8 cellular contexts compared by ENCODE assay signal in genomic region chr17:74770498-74771318, GRCh38. TPM values are rescaled to one million over a fixed set of nuclear protein-coding genes. Genes with fewer than 3 reads are reported as not detected.
DNase-seq lines count a peak whose midpoint lies in the region; ATAC-seq and TF ChIP-seq lines count a peak whose summit lies in the region.

No MANE protein-coding gene starts in this region.

- peaks cover 20% of the 10 kb centered on the region for H3K4me1 Mint-ChIP-seq in mesothelial cell of epicardium
- peaks cover 30% of the 10 kb centered on the region for H3K4me1 Mint-ChIP-seq in stimulated activated memory B cell treated with anti-CD40 and anti-IgM and Interleukin-4, amounts not matched to agents 10 μg/mL and 1 μg/mL and 100 μg/mL, for 72 hours

- H3K4me3 Mint-ChIP-seq in mesothelial cell of epicardium: no peak overlapping the region
- no peak overlapping the region for H3K4me3 Mint-ChIP-seq in stimulated activated memory B cell treated with anti-CD40 and anti-IgM and Interleukin-4, amounts not matched to agents 10 μg/mL and 1 μg/mL and 100 μg/mL, for 72 hours

- peaks cover 15% of the 10 kb centered on the region for H3K36me3 Mint-ChIP-seq in mesothelial cell of epicardium
- peaks cover 50% of the 10 kb centered on the region for H3K36me3 Mint-ChIP-seq in stimulated activated memory B cell treated with anti-CD40 and anti-IgM and Interleukin-4, amounts not matched to agents 10 μg/mL and 1 μg/mL and 100 μg/mL, for 72 hours

- peak; percentile 21 to 57 (median 39) for DNase-seq in NCI-H1417 (lab: John Stamatoyannopoulos, UW)
- no peak for DNase-seq in NCI-H1417 treated with DMSO at 0.1 percent for 48 hours (lab: John Stamatoyannopoulos, UW)
- DNase-seq in NCI-H345 treated with DMSO at 0.1 percent for 48 hours (lab: John Stamatoyannopoulos, UW; ENCODE audit: unreplicated experiment): peak; percentile 29
- DNase-seq in activated CD4-positive, alpha-beta T cell treated with anti-CD3 and anti-CD28 coated beads, Interleukin-2, amount 50 U/mL, for 4 hours: peak; percentile 71 to 76
- peak; percentile 65 for DNase-seq in dermis blood vessel endothelial cell
- peak in 1 of 2 experiments; percentile 73 for DNase-seq in mesothelial cell of epicardium (ENCODE audit: low spot score in 2 of 2, unreplicated experiment in 2 of 2)
- no peak for DNase-seq in NCI-H774 (lab: John Stamatoyannopoulos, UW)

- no peaks in the 10 kb centered on the region for H3K27me3 Mint-ChIP-seq in mesothelial cell of epicardium (ENCODE audit: low read depth)
- H3K27me3 Mint-ChIP-seq in stimulated activated memory B cell treated with anti-CD40 and anti-IgM and Interleukin-4, amounts not matched to agents 10 μg/mL and 1 μg/mL and 100 μg/mL, for 72 hours: no peaks in the 10 kb centered on the region

- H3K9me3 Mint-ChIP-seq in mesothelial cell of epicardium: no peaks in the 10 kb centered on the region
- H3K9me3 Mint-ChIP-seq in stimulated activated memory B cell treated with anti-CD40 and anti-IgM and Interleukin-4, amounts not matched to agents 10 μg/mL and 1 μg/mL and 100 μg/mL, for 72 hours: no peaks in the 10 kb centered on the region

- TF ChIP-seq CTCF in mesothelial cell of epicardium (IDR thresholded peaks at IDR 0.05; ENCODE audit: unreplicated experiment): peak; percentile 58

- peak overlapping the region; percentile 34 for H3K27ac Mint-ChIP-seq in mesothelial cell of epicardium
- H3K27ac Mint-ChIP-seq in stimulated activated memory B cell treated with anti-CD40 and anti-IgM and Interleukin-4, amounts not matched to agents 10 μg/mL and 1 μg/mL and 100 μg/mL, for 72 hours: peak overlapping the region; percentile 61

- peak; percentile 83 for ATAC-seq in stimulated activated memory B cell treated with anti-CD40 and anti-IgM and Interleukin-4, amounts not matched to agents 10 μg/mL and 1 μg/mL and 100 μg/mL, for 72 hours

RNA-seq across cellular contexts. Expression of gene NAT9, which starts 5.4 kb away (rescaled TPM):
- total RNA-seq in dermis blood vessel endothelial cell (29.9 and 37.6 TPM in 2 replicates), mesothelial cell of epicardium (78.2 to 83.7 TPM (median 83.1 TPM) in 3 replicates)

RNA-seq across cellular contexts. Expression of gene NHERF1, which starts 22.3 kb away (rescaled TPM):
- total RNA-seq in dermis blood vessel endothelial cell (10.4 and 22.5 TPM in 2 replicates), mesothelial cell of epicardium (34.4 to 36.2 TPM (median 34.8 TPM) in 3 replicates)

RNA-seq across cellular contexts. Expression of gene RAB37, which starts 33.7 kb away (rescaled TPM):
- total RNA-seq in dermis blood vessel endothelial cell: 0.17 and 0.37 TPM in 2 replicates
- 0.16 to 0.38 TPM (median 0.24 TPM) in 3 replicates for total RNA-seq in mesothelial cell of epicardium

RNA-seq across cellular contexts. Expression of gene CD300LF, which starts 58.0 kb away (rescaled TPM):
- total RNA-seq in dermis blood vessel endothelial cell (not detected in 2 replicates), mesothelial cell of epicardium (not detected in 3 replicates)

Comparison
In these comparisons a context has a peak if more than half of its experiments do, and no peak if none do; other contexts are left out.
1. DNase-seq: peak in NCI-H1417 (3 of 3), NCI-H345 treated with DMSO at 0.1 percent for 48 hours (single experiment), activated CD4-positive, alpha-beta T cell treated with anti-CD3 and anti-CD28 coated beads, Interleukin-2, amount 50 U/mL, for 4 hours (2 of 2) and dermis blood vessel endothelial cell (single experiment); none in NCI-H1417 treated with DMSO at 0.1 percent for 48 hours (single experiment) and NCI-H774 (single experiment).